ENCODE assay signal across 8 cellular contexts in genomic region chr3:128170866-128171516, GRCh38. TPM values are rescaled to one million over a fixed set of nuclear protein-coding genes. Genes with fewer than 3 reads are reported as not detected.
DNase-seq lines count a peak whose midpoint lies in the region; ATAC-seq and TF ChIP-seq lines count a peak whose summit lies in the region.

No MANE protein-coding gene starts in this region.

- H3K36me3 Mint-ChIP-seq in MCF 10A (ENCODE audit: insufficient read depth, unreplicated experiment), result no peaks in the 10 kb centered on the region

- POLR2A ChIA-PET in MCF 10A (lab: Yijun Ruan, JAX), result interaction anchor here (0.6 to 0.7 kb wide), 3 partner anchors 105 to 1985 kb away, joined by 3 read pairs; no protein-coding TSS in a partner anchor

- no peak overlapping the region for H3K4me3 Mint-ChIP-seq in MCF 10A (ENCODE audit: unreplicated experiment)

- H3K4me1 Mint-ChIP-seq in MCF 10A (ENCODE audit: insufficient read depth, unreplicated experiment), result peaks cover 6% of the 10 kb centered on the region

- intact Hi-C loops in MCF 10A (cut with micrococcal nuclease), result loop anchor here (1.0 to 10.0 kb wide), 3 partner anchors 244 to 413 kb away; no protein-coding TSS in a partner anchor

- BruUV-seq in MCF 10A (replicated peaks; lab: Mats Ljungman, UMichigan), result no TSS peak

- DNase-seq in AG08396 (ENCODE audit: low spot score) (peak; percentile 78), HCEC 1CT (peak; percentile 79), NCI-H82 (lab: John Stamatoyannopoulos, UW) (peak; percentile 82), MCF 10A (ENCODE audit: unreplicated experiment) (peak; percentile 64), iris pigment epithelial cell (ENCODE audit: low read depth) (peak; percentile 82), superior temporal gyrus (ENCODE audit: extremely low spot score) (peak; percentile 89)

- H3K27me3 Mint-ChIP-seq in MCF 10A (ENCODE audit: insufficient read depth, unreplicated experiment), result no peaks in the 10 kb centered on the region

- ATAC-seq in HG03097 (IDR thresholded peaks at IDR 0.05; ENCODE audit: low FRiP score, unreplicated experiment) (no peak), GM21529 (IDR thresholded peaks at IDR 0.05; ENCODE audit: unreplicated experiment) (no peak)

- H3K27ac Mint-ChIP-seq in MCF 10A (ENCODE audit: low read depth, unreplicated experiment), result no peak overlapping the region

- TF ChIP-seq CTCF in MCF 10A (IDR thresholded peaks at IDR 0.05; ENCODE audit: unreplicated experiment), result peak; percentile 62

- CTCF ChIA-PET in MCF 10A (lab: Yijun Ruan, JAX), result interaction anchor here (0.6 to 1.8 kb wide), 11 partner anchors 8 to 512 kb away, joined by 3 to 11 read pairs (median 4); no protein-coding TSS in a partner anchor

- H3K9me3 Mint-ChIP-seq in MCF 10A (ENCODE audit: unreplicated experiment), result no peaks in the 10 kb centered on the region

RNA-seq across cellular contexts. Expression of gene EEFSEC, which starts 17.7 kb away (rescaled TPM):
- total RNA-seq in MCF 10A (2022), result 12.2 and 14.6 TPM in 2 replicates

RNA-seq across cellular contexts. Expression of gene RUVBL1, which starts 47.4 kb away (rescaled TPM):
- 88.1 and 114 TPM in 2 replicates for total RNA-seq in MCF 10A (2022)
